Comparison of ENCODE assay signal across 8 cellular contexts in the genomic region with DNA sequence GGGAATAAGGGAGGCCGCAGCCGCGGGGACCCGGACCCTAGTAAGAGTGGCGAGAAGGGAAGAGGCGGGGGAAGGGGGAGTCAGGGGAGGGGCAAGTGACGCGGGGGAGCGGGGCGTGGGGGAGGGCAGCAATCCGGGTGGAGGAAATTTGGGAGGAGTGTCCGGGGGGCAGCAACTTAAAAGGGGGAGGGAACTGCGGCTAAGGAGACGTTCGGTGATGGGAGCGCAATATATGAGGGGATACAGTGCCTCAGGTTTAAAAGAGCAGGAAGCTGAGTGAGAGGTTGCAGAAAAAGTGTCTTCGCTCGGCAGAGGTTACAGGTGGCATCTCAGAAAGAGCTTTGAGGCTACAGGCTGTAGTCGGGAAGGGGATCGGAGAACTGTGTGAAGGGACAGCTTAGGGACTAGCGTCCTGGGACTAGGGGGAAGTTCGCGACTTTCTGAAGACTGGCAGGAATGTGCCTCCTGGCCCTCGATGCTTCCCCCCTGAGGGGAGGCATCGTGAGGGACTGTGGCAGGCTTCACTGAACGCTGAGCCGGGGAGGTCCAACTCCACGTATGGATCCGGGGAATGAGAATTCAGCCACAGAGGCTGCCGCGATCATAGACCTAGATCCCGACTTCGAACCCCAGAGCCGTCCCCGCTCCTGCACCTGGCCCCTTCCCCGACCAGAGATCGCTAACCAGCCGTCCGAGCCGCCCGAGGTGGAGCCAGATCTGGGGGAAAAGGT. TPM values are rescaled to one million over a fixed set of nuclear protein-coding genes. Genes with fewer than 3 reads are reported as not detected.
A peak's percentile ranks its signal among the peaks of the same experiment; 100 is the strongest.
DNase-seq lines count a peak whose midpoint lies in the region; ATAC-seq, FAIRE-seq and TF ChIP-seq lines count a peak whose summit lies in the region.

No MANE protein-coding gene starts in this region.

- H3K79me2 ChIP-seq in DOHH2 (ENCODE audit: control insufficient read depth, low read length), result no peaks in the 10 kb centered on the region
- H3K79me2 ChIP-seq in GM23338 (replicated peaks; ENCODE audit: insufficient read depth), result peaks cover 14% of the 10 kb centered on the region
- H3K79me2 ChIP-seq in K562 (ENCODE audit: control insufficient read depth, insufficient read depth, low read length), result peaks cover 11% of the 10 kb centered on the region

- POLR2A ChIA-PET in K562 (lab: Yijun Ruan, JAX), result interaction anchor here (0.8 kb wide), 1 partner anchor 22 kb away, joined by 4 read pairs; the partner anchor contains the start of gene MED12

- H4K20me1 ChIP-seq in DOHH2 (ENCODE audit: control insufficient read depth, insufficient read depth, low read depth, low read length) (no peaks in the 10 kb centered on the region), GM23338 (replicated peaks; ENCODE audit: insufficient read depth) (no peaks in the 10 kb centered on the region), K562 (replicated peaks; ENCODE audit: control insufficient read depth, insufficient read depth, low read length) (no peaks in the 10 kb centered on the region)

- peaks cover 26% of the 10 kb centered on the region for H3K4me1 Mint-ChIP-seq in GM23338
- peaks cover 12 to 20% of the 10 kb centered on the region in 2 donors for H3K4me1 Mint-ChIP-seq in stimulated activated naive B cell treated with anti-CD40 and anti-IgM and Interleukin-4, amounts not matched to agents 10 μg/mL and 1 μg/mL and 100 μg/mL, for 72 hours

- peak; percentile 22 for ATAC-seq in GM23338
- peak; percentile 29 for ATAC-seq in K562
- peak; percentile 41 to 46 for ATAC-seq in stimulated activated naive B cell treated with anti-CD40 and anti-IgM and Interleukin-4, amounts not matched to agents 10 μg/mL and 1 μg/mL and 100 μg/mL, for 72 hours (replicated peaks)
- ATAC-seq in GM21528 (IDR thresholded peaks at IDR 0.05; ENCODE audit: low FRiP score, unreplicated experiment), result no peak

- no peaks in the 10 kb centered on the region for H3K9me3 ChIP-seq in DOHH2 (ENCODE audit: control insufficient read depth, insufficient read depth, low read length)
- H3K9me3 ChIP-seq in K562 (replicated peaks; ENCODE audit: control insufficient read depth, insufficient read depth, low read depth, low read length), result no peaks in the 10 kb centered on the region
- H3K9me3 ChIP-seq in kidney (ENCODE audit: control insufficient read depth in 1 of 2, low read length in 2 of 2), result no peaks in the 10 kb centered on the region

- H3K4me1 ChIP-seq in DOHH2 (ENCODE audit: control insufficient read depth, low read length) (peaks cover 11% of the 10 kb centered on the region), GM23338 (ENCODE audit: insufficient read depth) (peaks cover 25% of the 10 kb centered on the region), K562 (replicated peaks in 1 of 2; ENCODE audit: control insufficient read depth in 2 of 2, insufficient read depth in 2 of 2, low read length in 2 of 2) (peaks cover 22 to 27% of the 10 kb centered on the region in 2 experiments; a peak in 4 of 5 replicates), kidney (ENCODE audit: control insufficient read depth in 1 of 2, insufficient read depth in 1 of 2, low read depth in 1 of 2, low read length in 2 of 2) (peaks cover 0 to 2% of the 10 kb centered on the region in 2 donors)

- no peak for TF ChIP-seq RAD21 in K562 (CRISPR knock-in tag; conservative IDR thresholded peaks at IDR 0.05 in 1 of 2, IDR thresholded peaks at IDR 0.05 in 1 of 2)

- in situ Hi-C loops in K562 (cut with MboI), result loop anchor here (5.0 kb wide), 1 partner anchor 81 kb away; no protein-coding TSS in a partner anchor

- H3K4me3 ChIP-seq in DOHH2 (ENCODE audit: low read length), result peak overlapping the region; percentile 84
- peak overlapping the region; percentile 78 for H3K4me3 ChIP-seq in GM23338
- peak overlapping the region; percentile 59 for H3K4me3 ChIP-seq in K562
- H3K4me3 ChIP-seq in kidney (ENCODE audit: low read length in 2 of 2), result peak overlapping the region; percentile 77 to 90

- H3K9me2 ChIP-seq in DOHH2 (replicated peaks; ENCODE audit: control insufficient read depth, low read length) (no peaks in the 10 kb centered on the region), GM23338 (ENCODE audit: insufficient read depth) (no peaks in the 10 kb centered on the region)

- no peak for TF ChIP-seq EP300 in K562 (IDR thresholded peaks at IDR 0.05; ENCODE audit: low read length)

- H2AFZ ChIP-seq in GM23338 (no peak overlapping the region), K562 (ENCODE audit: low read depth, low read length) (peak overlapping the region; percentile 87)

- H3K27ac ChIP-seq in DOHH2 (ENCODE audit: low read depth, low read length), result no peak overlapping the region
- H3K27ac ChIP-seq in GM23338 (ENCODE audit: low read depth), result peak overlapping the region; percentile 84; the same call in 1 of the 2 replicates
- H3K27ac ChIP-seq in K562 (ENCODE audit: extremely low read depth, low read depth, low read length), result peak overlapping the region; percentile 65
- H3K27ac ChIP-seq in kidney (ENCODE audit: low read depth in 2 of 2, low read length in 2 of 2), result no peak overlapping the region

- H3K36me3 ChIP-seq in DOHH2 (ENCODE audit: control insufficient read depth, low read length) (no peaks in the 10 kb centered on the region), GM23338 (ENCODE audit: insufficient read depth) (no peaks in the 10 kb centered on the region), K562 (ENCODE audit: control insufficient read depth, insufficient read depth, low read length) (no peaks in the 10 kb centered on the region), kidney (ENCODE audit: control insufficient read depth in 1 of 2, insufficient read depth in 2 of 2, low read length in 2 of 2) (no peaks in the 10 kb centered on the region)

- H3K9me1 ChIP-seq in K562 (ENCODE audit: control insufficient read depth, insufficient read depth, low read length), result no peaks in the 10 kb centered on the region

- intact Hi-C loops in K562 (cut with micrococcal nuclease) (no loop called here), kidney (cut with DNase I) (no loop called here)

- no peaks in the 10 kb centered on the region for H3K27me3 ChIP-seq in DOHH2 (ENCODE audit: control insufficient read depth, low read length)
- peaks cover 4% of the 10 kb centered on the region; the same call in 1 of the 2 replicates for H3K27me3 ChIP-seq in GM23338 (ENCODE audit: insufficient read depth)
- no peaks in the 10 kb centered on the region for H3K27me3 ChIP-seq in K562 (ENCODE audit: control insufficient read depth in 2 of 2, insufficient read depth in 2 of 2, low read length in 2 of 2)

- peaks cover 4% of the 10 kb centered on the region for H3K27me3 Mint-ChIP-seq in GM23338 (ENCODE audit: insufficient read depth, low read depth, poor library complexity)
- peaks cover 0 to 10% of the 10 kb centered on the region in 2 donors for H3K27me3 Mint-ChIP-seq in stimulated activated naive B cell treated with anti-CD40 and anti-IgM and Interleukin-4, amounts not matched to agents 10 μg/mL and 1 μg/mL and 100 μg/mL, for 72 hours

- no peaks in the 10 kb centered on the region for H3F3A ChIP-seq in DOHH2 (ENCODE audit: control insufficient read depth, insufficient read depth)
- no peaks in the 10 kb centered on the region; the same call in 1 of the 2 replicates for H3F3A ChIP-seq in GM23338 (replicated peaks; ENCODE audit: low read depth)

- no peaks in the 10 kb centered on the region; the same call in 2 of the 3 replicates for H3K9me3 Mint-ChIP-seq in GM23338
- H3K9me3 Mint-ChIP-seq in stimulated activated naive B cell treated with anti-CD40 and anti-IgM and Interleukin-4, amounts not matched to agents 10 μg/mL and 1 μg/mL and 100 μg/mL, for 72 hours, result no peaks in the 10 kb centered on the region

- H3K4me2 ChIP-seq in DOHH2 (ENCODE audit: low read length), result peak overlapping the region; percentile 93
- H3K4me2 ChIP-seq in GM23338, result peak overlapping the region; percentile 84
- H3K4me2 ChIP-seq in K562 (ENCODE audit: insufficient read depth, low read length), result peak overlapping the region; percentile 94

- H3K9ac ChIP-seq in K562 (ENCODE audit: insufficient read depth in 1 of 2, low read depth in 2 of 2, low read length in 2 of 2) (peak overlapping the region; percentile 73 to 95), kidney (ENCODE audit: low read length in 2 of 2) (peak overlapping the region; percentile 5 to 58)

- H3K4me3 Mint-ChIP-seq in GM23338, result peak overlapping the region; percentile 97
- H3K4me3 Mint-ChIP-seq in stimulated activated naive B cell treated with anti-CD40 and anti-IgM and Interleukin-4, amounts not matched to agents 10 μg/mL and 1 μg/mL and 100 μg/mL, for 72 hours, result peak overlapping the region; percentile 87 to 97

- TF ChIP-seq CTCF in DOHH2 (IDR thresholded peaks at IDR 0.05; ENCODE audit: low read depth, low read length, poor library complexity, severe bottlenecking), result no peak
- TF ChIP-seq CTCF in GM23338 (conservative IDR thresholded peaks at IDR 0.05; ENCODE audit: low read depth in 2 of 2), result no peak
- no peak for TF ChIP-seq CTCF in K562 (IDR thresholded peaks at IDR 0.05 in 2 of 3, conservative IDR thresholded peaks at IDR 0.05 in 1 of 3; ENCODE audit: insufficient read depth in 2 of 3, low read depth in 1 of 3, low read length in 3 of 3)
- no peak for TF ChIP-seq CTCF in kidney (IDR thresholded peaks at IDR 0.05; ENCODE audit: borderline replicate concordance, extremely low read depth, insufficient read depth)

- DNase-seq in GM23338 (ENCODE audit: low spot score) (no peak), NCI-H510A (lab: John Stamatoyannopoulos, UW) (peak; percentile 5), K562 (ENCODE audit: extremely low read depth in 1 of 4, low spot score in 3 of 4) (peak in 3 of 4 experiments; percentile 70 to 77 (median 77)), kidney (peak; percentile 74), NCI-H2227 treated with DMSO at 0.1 percent for 48 hours (lab: John Stamatoyannopoulos, UW) (no peak)
- DNase-seq in stimulated activated naive B cell treated with anti-CD40 and anti-IgM and Interleukin-4, amounts not matched to agents 10 μg/mL and 1 μg/mL and 100 μg/mL, for 72 hours, result no peak

- 0% methylated on average over 10 of the region's 41 CpGs for WGBS in K562 (ENCODE audit: insufficient coverage, low coverage, missing lambda C conversion rate)

- FAIRE-seq in K562 (lab: Jason Lieb, UNC), result no peak
- FAIRE-seq in kidney (lab: Jason Lieb, UNC), result no peak

- BruUV-seq in K562 (replicated peaks; lab: Mats Ljungman, UMichigan), result TSS peak; percentile 96

- CTCF ChIA-PET in K562 (lab: Yijun Ruan, JAX; ENCODE audit: low intra/inter-chr PET ratio), result interaction anchor here (1.0 kb wide), 1 partner anchor 83 kb away, joined by 3 read pairs; no protein-coding TSS in a partner anchor

- TF ChIP-seq POLR2A in K562 (conservative IDR thresholded peaks at IDR 0.05), result no peak

- peak overlapping the region; percentile 84 for H3K27ac Mint-ChIP-seq in GM23338
- H3K27ac Mint-ChIP-seq in stimulated activated naive B cell treated with anti-CD40 and anti-IgM and Interleukin-4, amounts not matched to agents 10 μg/mL and 1 μg/mL and 100 μg/mL, for 72 hours, result peak overlapping the region; percentile 96

- peaks cover 2% of the 10 kb centered on the region; the same call in 1 of the 3 replicates for H3K36me3 Mint-ChIP-seq in GM23338 (ENCODE audit: low read depth)
- no peaks in the 10 kb centered on the region for H3K36me3 Mint-ChIP-seq in stimulated activated naive B cell treated with anti-CD40 and anti-IgM and Interleukin-4, amounts not matched to agents 10 μg/mL and 1 μg/mL and 100 μg/mL, for 72 hours

RNA-seq across cellular contexts. Expression of gene FOXO4, which starts 0.5 kb away (rescaled TPM):
- total RNA-seq in GM23338 (2014; rRNA removed; shearing (Covaris generic)), result 26.6 and 31.4 TPM in 2 replicates
- 7.0 and 8.0 TPM in 2 replicates for polyA plus RNA-seq in GM23338 (2016; fragmentation: Nextera tagmentation; extraction: Ambion mirVana)
- 3.0 and 4.6 TPM in 2 replicates for total RNA-seq in K562 (2011; cell fraction: chromatin; rRNA removed; ENCODE audit: low replicate concordance)
- 2.6 and 3.7 TPM in 2 replicates for total RNA-seq in K562 (2011; cell fraction: nucleolus; rRNA removed)
- total RNA-seq in K562 (2011; cell fraction: nucleoplasm; rRNA removed), result 3.4 and 4.9 TPM in 2 replicates
- total RNA-seq in K562 (2014; rRNA removed), result 11.5 and 12.8 TPM in 2 replicates
- 7.6 and 8.7 TPM in 2 replicates for total RNA-seq in K562 (2014; rRNA removed; fragmentation: Illumina TruSeq; extraction: Trizol)
- total RNA-seq in K562 (2015; rRNA removed; fragmentation: Illumina TruSeq; extraction: Trizol), result 6.4 and 8.5 TPM in 2 replicates
- 23.6 and 26.6 TPM in 2 replicates for total RNA-seq in K562 (2021)
- 5.7 and 6.0 TPM in 2 replicates for polyA plus RNA-seq in K562 (2011; rRNA removed)
- 8.8 and 15.6 TPM in 2 replicates for polyA plus RNA-seq in K562 (2011; cell fraction: cytosol; rRNA removed)
- polyA plus RNA-seq in K562 (2011; cell fraction: nucleus; rRNA removed), result 4.5 and 8.3 TPM in 2 replicates
- polyA plus RNA-seq in K562 (2012), result 11.1 and 14.8 TPM in 2 replicates
- polyA plus RNA-seq in K562 (2014; fragmentation: Illumina TruSeq; extraction: Trizol), result 18.5 and 19.1 TPM in 2 replicates
- under 1 TPM; 0.13 to 0.14 TPM for polyA plus RNA-seq in K562 (2014; fragmentation: Nextera tagmentation; extraction: Ambion mirVana)
- polyA plus RNA-seq in K562 (2014; rRNA removed), result 11.0 and 12.8 TPM in 2 replicates
- polyA minus RNA-seq in K562 (2011; rRNA and poly(A)+ RNA removed), result 2.8 TPM in 2 replicates
- 5.7 and 7.5 TPM in 2 replicates for polyA minus RNA-seq in K562 (2011; cell fraction: cytosol; rRNA and poly(A)+ RNA removed)
- 1.1 and 1.9 TPM in 2 replicates for polyA minus RNA-seq in K562 (2011; cell fraction: nucleus; rRNA and poly(A)+ RNA removed)
- total RNA-seq in kidney, result 18.6 TPM
- polyA plus RNA-seq in kidney (ENCODE audit: insufficient read depth, low read depth, low replicate concordance), result 13.1 TPM

RNA-seq across cellular contexts. Expression of gene CXorf65, which starts 10.4 kb away (rescaled TPM):
- total RNA-seq in GM23338 (2014; rRNA removed; shearing (Covaris generic)), result not detected in 2 replicates
- polyA plus RNA-seq in GM23338 (2016; fragmentation: Nextera tagmentation; extraction: Ambion mirVana) (0.79 and 1.1 TPM in 2 replicates), K562 (2011; rRNA removed) (0.77 and 1.9 TPM in 2 replicates), K562 (2014; fragmentation: Illumina TruSeq; extraction: Trizol) (1.4 TPM in 2 replicates), K562 (2014; fragmentation: Nextera tagmentation; extraction: Ambion mirVana) (1 to 10 TPM; 6.8 to 8.4 TPM), K562 (2014; rRNA removed) (0.36 and 3.9 TPM in 2 replicates), kidney (ENCODE audit: insufficient read depth, low read depth, low replicate concordance) (not detected)
- 2.9 and 8.8 TPM in 2 replicates for total RNA-seq in K562 (2011; cell fraction: chromatin; rRNA removed; ENCODE audit: low replicate concordance)
- total RNA-seq in K562 (2011; cell fraction: nucleolus; rRNA removed), result 2.9 and 4.3 TPM in 2 replicates
- total RNA-seq in K562 (2011; cell fraction: nucleoplasm; rRNA removed), result 3.2 and 7.9 TPM in 2 replicates
- total RNA-seq in K562 (2014; rRNA removed) (2.9 and 3.1 TPM in 2 replicates), K562 (2014; rRNA removed; fragmentation: Illumina TruSeq; extraction: Trizol) (2.4 and 3.0 TPM in 2 replicates), K562 (2015; rRNA removed; fragmentation: Illumina TruSeq; extraction: Trizol) (1.8 and 2.6 TPM in 2 replicates), K562 (2021) (1.8 and 2.0 TPM in 2 replicates), kidney (3.0 TPM)
- 0.45 and 0.94 TPM in 2 replicates for polyA plus RNA-seq in K562 (2011; cell fraction: cytosol; rRNA removed)
- polyA plus RNA-seq in K562 (2011; cell fraction: nucleus; rRNA removed), result 2.4 TPM in 2 replicates
- polyA plus RNA-seq in K562 (2012), result 1.2 and 3.5 TPM in 2 replicates
- 0.88 TPM in 1 of 2 replicates, not detected in the other for polyA minus RNA-seq in K562 (2011; rRNA and poly(A)+ RNA removed)
- polyA minus RNA-seq in K562 (2011; cell fraction: cytosol; rRNA and poly(A)+ RNA removed), result not detected in 2 replicates
- 2.0 TPM in 1 of 2 replicates, not detected in the other for polyA minus RNA-seq in K562 (2011; cell fraction: nucleus; rRNA and poly(A)+ RNA removed)

RNA-seq across cellular contexts. Expression of gene IL2RG, which starts 15.2 kb away (rescaled TPM):
- not detected in 2 replicates for total RNA-seq in GM23338 (2014; rRNA removed; shearing (Covaris generic))
- 0.26 and 0.31 TPM in 2 replicates for polyA plus RNA-seq in GM23338 (2016; fragmentation: Nextera tagmentation; extraction: Ambion mirVana)
- total RNA-seq in K562 (2011; cell fraction: chromatin; rRNA removed; ENCODE audit: low replicate concordance), result 48.6 and 70.4 TPM in 2 replicates
- total RNA-seq in K562 (2011; cell fraction: nucleolus; rRNA removed), result 91.1 and 92.7 TPM in 2 replicates
- 80.5 and 94.1 TPM in 2 replicates for total RNA-seq in K562 (2011; cell fraction: nucleoplasm; rRNA removed)
- total RNA-seq in K562 (2014; rRNA removed), result 5.5 and 7.5 TPM in 2 replicates
- 9.7 and 11.4 TPM in 2 replicates for total RNA-seq in K562 (2014; rRNA removed; fragmentation: Illumina TruSeq; extraction: Trizol)
- 6.1 and 7.5 TPM in 2 replicates for total RNA-seq in K562 (2015; rRNA removed; fragmentation: Illumina TruSeq; extraction: Trizol)
- total RNA-seq in K562 (2021), result 18.0 and 19.7 TPM in 2 replicates
- polyA plus RNA-seq in K562 (2011; rRNA removed), result 43.0 and 55.4 TPM in 2 replicates
- 91.9 and 138 TPM in 2 replicates for polyA plus RNA-seq in K562 (2011; cell fraction: cytosol; rRNA removed)
- 29.1 and 32.6 TPM in 2 replicates for polyA plus RNA-seq in K562 (2011; cell fraction: nucleus; rRNA removed)
- polyA plus RNA-seq in K562 (2012), result 17.7 and 27.6 TPM in 2 replicates
- 45.8 and 52.7 TPM in 2 replicates for polyA plus RNA-seq in K562 (2014; fragmentation: Illumina TruSeq; extraction: Trizol)
- 10 to 100 TPM; 17.4 to 27.4 TPM for polyA plus RNA-seq in K562 (2014; fragmentation: Nextera tagmentation; extraction: Ambion mirVana)
- polyA plus RNA-seq in K562 (2014; rRNA removed), result 23.9 and 25.8 TPM in 2 replicates
- polyA minus RNA-seq in K562 (2011; rRNA and poly(A)+ RNA removed), result 26.0 and 31.9 TPM in 2 replicates
- polyA minus RNA-seq in K562 (2011; cell fraction: cytosol; rRNA and poly(A)+ RNA removed), result 13.8 and 14.3 TPM in 2 replicates
- polyA minus RNA-seq in K562 (2011; cell fraction: nucleus; rRNA and poly(A)+ RNA removed), result 5.9 and 9.1 TPM in 2 replicates
- 15.0 TPM for total RNA-seq in kidney
- 3.1 TPM for polyA plus RNA-seq in kidney (ENCODE audit: insufficient read depth, low read depth, low replicate concordance)

RNA-seq across cellular contexts. Expression of gene MED12, which starts 22.3 kb away (rescaled TPM):
- 35.2 and 40.6 TPM in 2 replicates for total RNA-seq in GM23338 (2014; rRNA removed; shearing (Covaris generic))
- polyA plus RNA-seq in GM23338 (2016; fragmentation: Nextera tagmentation; extraction: Ambion mirVana), result 6.9 and 7.1 TPM in 2 replicates
- total RNA-seq in K562 (2011; cell fraction: chromatin; rRNA removed; ENCODE audit: low replicate concordance), result 282 and 395 TPM in 2 replicates
- total RNA-seq in K562 (2011; cell fraction: nucleolus; rRNA removed), result 116 and 125 TPM in 2 replicates
- 127 and 134 TPM in 2 replicates for total RNA-seq in K562 (2011; cell fraction: nucleoplasm; rRNA removed)
- total RNA-seq in K562 (2014; rRNA removed), result 18.4 and 23.1 TPM in 2 replicates
- total RNA-seq in K562 (2014; rRNA removed; fragmentation: Illumina TruSeq; extraction: Trizol), result 7.7 and 8.6 TPM in 2 replicates
- total RNA-seq in K562 (2015; rRNA removed; fragmentation: Illumina TruSeq; extraction: Trizol), result 7.7 and 10.3 TPM in 2 replicates
- 47.3 and 49.7 TPM in 2 replicates for total RNA-seq in K562 (2021)
- polyA plus RNA-seq in K562 (2011; rRNA removed), result 8.5 and 19.1 TPM in 2 replicates
- polyA plus RNA-seq in K562 (2011; cell fraction: cytosol; rRNA removed), result 11.3 and 12.0 TPM in 2 replicates
- polyA plus RNA-seq in K562 (2011; cell fraction: nucleus; rRNA removed), result 149 and 177 TPM in 2 replicates
- polyA plus RNA-seq in K562 (2012), result 27.2 and 37.7 TPM in 2 replicates
- polyA plus RNA-seq in K562 (2014; fragmentation: Illumina TruSeq; extraction: Trizol), result 26.7 and 31.0 TPM in 2 replicates
- 1 to 10 TPM; 1.6 to 2.8 TPM for polyA plus RNA-seq in K562 (2014; fragmentation: Nextera tagmentation; extraction: Ambion mirVana)
- polyA plus RNA-seq in K562 (2014; rRNA removed), result 15.6 and 17.7 TPM in 2 replicates
- 26.7 and 27.1 TPM in 2 replicates for polyA minus RNA-seq in K562 (2011; rRNA and poly(A)+ RNA removed)
- polyA minus RNA-seq in K562 (2011; cell fraction: cytosol; rRNA and poly(A)+ RNA removed), result 51.0 and 53.6 TPM in 2 replicates
- 58.2 and 76.0 TPM in 2 replicates for polyA minus RNA-seq in K562 (2011; cell fraction: nucleus; rRNA and poly(A)+ RNA removed)
- 42.7 TPM for total RNA-seq in kidney
- polyA plus RNA-seq in kidney (ENCODE audit: insufficient read depth, low read depth, low replicate concordance), result 5.2 TPM

RNA-seq across cellular contexts. Expression of gene SNX12, which starts 28.0 kb away (rescaled TPM):
- total RNA-seq in GM23338 (2014; rRNA removed; shearing (Covaris generic)), result 70.8 and 75.3 TPM in 2 replicates
- polyA plus RNA-seq in GM23338 (2016; fragmentation: Nextera tagmentation; extraction: Ambion mirVana) (27.9 and 28.5 TPM in 2 replicates), K562 (2011; rRNA removed) (32.7 and 47.6 TPM in 2 replicates), K562 (2014; fragmentation: Illumina TruSeq; extraction: Trizol) (37.2 and 43.8 TPM in 2 replicates), K562 (2014; fragmentation: Nextera tagmentation; extraction: Ambion mirVana) (10 to 100 TPM; 12.7 to 13.9 TPM), K562 (2014; rRNA removed) (35.5 and 43.4 TPM in 2 replicates), kidney (ENCODE audit: insufficient read depth, low read depth, low replicate concordance) (48.9 TPM)
- total RNA-seq in K562 (2011; cell fraction: chromatin; rRNA removed; ENCODE audit: low replicate concordance), result 10.9 and 11.1 TPM in 2 replicates
- total RNA-seq in K562 (2011; cell fraction: nucleolus; rRNA removed), result 10.4 and 13.5 TPM in 2 replicates
- 18.4 and 22.7 TPM in 2 replicates for total RNA-seq in K562 (2011; cell fraction: nucleoplasm; rRNA removed)
- total RNA-seq in K562 (2014; rRNA removed) (28.1 and 34.2 TPM in 2 replicates), K562 (2014; rRNA removed; fragmentation: Illumina TruSeq; extraction: Trizol) (37.1 and 38.4 TPM in 2 replicates), K562 (2015; rRNA removed; fragmentation: Illumina TruSeq; extraction: Trizol) (35.3 and 37.8 TPM in 2 replicates), K562 (2021) (47.7 and 50.3 TPM in 2 replicates), kidney (70.1 TPM)
- 37.4 and 46.1 TPM in 2 replicates for polyA plus RNA-seq in K562 (2011; cell fraction: cytosol; rRNA removed)
- 13.1 and 13.2 TPM in 2 replicates for polyA plus RNA-seq in K562 (2011; cell fraction: nucleus; rRNA removed)
- polyA plus RNA-seq in K562 (2012), result 38.1 and 39.5 TPM in 2 replicates
- polyA minus RNA-seq in K562 (2011; rRNA and poly(A)+ RNA removed), result 21.5 and 29.9 TPM in 2 replicates
- 18.7 and 29.2 TPM in 2 replicates for polyA minus RNA-seq in K562 (2011; cell fraction: cytosol; rRNA and poly(A)+ RNA removed)
- 5.1 and 8.2 TPM in 2 replicates for polyA minus RNA-seq in K562 (2011; cell fraction: nucleus; rRNA and poly(A)+ RNA removed)

Comparison
In these comparisons a context has a peak if more than half of its experiments do, and no peak if none do; other contexts are left out.
1. H3K27ac ChIP-seq: peak in GM23338 (single experiment) and K562 (single experiment); none in DOHH2 (single experiment) and kidney (0 of 2).
2. DNase-seq: peak in NCI-H510A (single experiment), K562 (3 of 4) and kidney (single experiment); none in GM23338 (single experiment), stimulated activated naive B cell treated with anti-CD40 and anti-IgM and Interleukin-4, amounts not matched to agents 10 μg/mL and 1 μg/mL and 100 μg/mL, for 72 hours (single experiment) and NCI-H2227 treated with DMSO at 0.1 percent for 48 hours (single experiment).
3. Peak in every context shown above with its lines, with median percentiles within 50 percentile points of each other: H3K4me2 ChIP-seq and H3K4me3 ChIP-seq.